Comparison of ENCODE assay signal across 22 cellular contexts in genomic region chr7:72435366-72435765, GRCh38. TPM values are rescaled to one million over a fixed set of nuclear protein-coding genes. Genes with fewer than 3 reads are reported as not detected.
DNase-seq lines count a peak whose midpoint lies in the region.
"Had no signal": no experiment of that assay in that cellular context is flagged by ENCODE, and none has a peak within 500 bp of the region (broad histone marks: within the 10 kb centered on the region; RNA-seq: fewer than 3 reads in every experiment).

No MANE protein-coding gene starts in this region.

- H3K36me3 ChIP-seq in mesendoderm (ENCODE audit: control insufficient read depth, insufficient read depth, low read length) = no peaks in the 10 kb centered on the region

- H3K4me1 ChIP-seq in mesendoderm (ENCODE audit: control insufficient read depth, low read depth, low read length) = no peaks in the 10 kb centered on the region

- no peak overlapping the region for H3K56ac ChIP-seq in mesendoderm (ENCODE audit: low read length)

- DNase-seq in Ammon's horn (ENCODE audit: low spot score) (peak; percentile 36), NCI-H2171 treated with DMSO at 0.1 percent for 48 hours (lab: John Stamatoyannopoulos, UW) (peak; percentile 91), ecto neural progenitor cell (ENCODE audit: low spot score) (peak; percentile 53), midbrain (lab: John Stamatoyannopoulos, UW) (peak; percentile 42), NCI-H2029 (lab: John Stamatoyannopoulos, UW) (no peak), NCI-H1694 (lab: John Stamatoyannopoulos, UW) (no peak), mesendoderm (no peak), KBM-7 (no peak)
- DNase-seq: activated CD4-positive, alpha-beta T cell treated with anti-CD3 and anti-CD28 coated beads for 4 hours; activated naive CD4-positive, alpha-beta T cell treated with anti-CD3 and anti-CD28 coated beads, Interleukin-2, amount 10 ng/mL, durations not matched to agents 7 days and 5 days; activated T-cell treated with anti-CD3 and anti-CD28 coated beads for 4 hours; CD8-positive, alpha-beta memory T cell; GM23248; left colon; naive B cell; NCI-H226; SHP77; stimulated activated CD4-positive, alpha-beta T cell treated with anti-CD3 and anti-CD28 coated beads, Interleukin-2, amount 100 ng/mL, for 24 hours; T1000 had no signal

- H3K18ac ChIP-seq in mesendoderm (ENCODE audit: low read length) = no peak overlapping the region

- H3K4me3 ChIP-seq in mesendoderm (ENCODE audit: low read length) = no peak overlapping the region
- H3K4me3 ChIP-seq: GM12878, GM23248 had no signal

- H4K5ac ChIP-seq in mesendoderm (ENCODE audit: low read length) = no peak overlapping the region

- H3K27ac ChIP-seq in mesendoderm (ENCODE audit: low read depth, low read length) = no peak overlapping the region
- H3K27ac ChIP-seq: GM23248, HL-60 had no signal

- no peak overlapping the region for H3K23ac ChIP-seq in mesendoderm (ENCODE audit: low read length)

- no peak overlapping the region for H3K9ac ChIP-seq in mesendoderm (ENCODE audit: low read length)
- H3K9ac ChIP-seq: GM23248 had no signal

- H3K27me3 ChIP-seq in mesendoderm (ENCODE audit: insufficient read depth, low read length, poor library complexity) = no peaks in the 10 kb centered on the region

- no peak overlapping the region for H2BK15ac ChIP-seq in mesendoderm (replicated peaks; ENCODE audit: low read depth)

- no peak overlapping the region for H4K8ac ChIP-seq in mesendoderm (ENCODE audit: low read depth, low read length)

- no peak overlapping the region for H2BK120ac ChIP-seq in mesendoderm (ENCODE audit: low read depth, low read length)

- no peaks in the 10 kb centered on the region for H3K79me2 ChIP-seq in mesendoderm (ENCODE audit: control insufficient read depth, insufficient read depth, low read length)

- H2AK5ac ChIP-seq in mesendoderm (ENCODE audit: low read length) = no peak overlapping the region

- in situ Hi-C loops in KBM-7 (cut with MboI; ENCODE audit: low pct_unique_long_range_greater_than_20kb, low sequenced_read_pairs) = no loop called here

- H3K4me2 ChIP-seq in mesendoderm (ENCODE audit: low read length) = no peak overlapping the region

- no CpG with 5 or more reads among the region's 15 CpGs for WGBS in mesendoderm (ENCODE audit: extremely low coverage, insufficient coverage, low lambda C conversion rate)

- H2BK5ac ChIP-seq in mesendoderm (ENCODE audit: low read length) = no peak overlapping the region

- H3K4ac ChIP-seq in mesendoderm (ENCODE audit: low read depth, low read length) = no peak overlapping the region

- no peaks in the 10 kb centered on the region for H3K79me1 ChIP-seq in mesendoderm (ENCODE audit: low read length)

RNA-seq across cellular contexts. Expression of gene CALN1, which starts 23.2 kb away (rescaled TPM):
- 8.4 TPM for polyA plus RNA-seq in mesendoderm (2013, experiment 1 of 2)
- 8.4 TPM for polyA plus RNA-seq in mesendoderm (2013, experiment 2 of 2)
- polyA plus RNA-seq: CD8-positive, alpha-beta memory T cell; fibroblast of lung; GM23248 had no signal

Comparison
In these comparisons a context has a peak if more than half of its experiments do, and no peak if none do; other contexts are left out.
1. DNase-seq: peak in Ammon's horn (single experiment), NCI-H2171 treated with DMSO at 0.1 percent for 48 hours (single experiment), ecto neural progenitor cell (single experiment) and midbrain (single experiment); none in NCI-H2029 (single experiment), NCI-H1694 (single experiment), mesendoderm (single experiment) and KBM-7 (single experiment).